26 cellular contexts compared by ENCODE assay signal in genomic region chr7:149296368-149296767, GRCh38.
"Had no signal": no experiment of that assay in that cellular context is flagged by ENCODE, and none has a peak within 500 bp of the region (broad histone marks: within the 10 kb centered on the region; RNA-seq: fewer than 3 reads in every experiment).

No MANE protein-coding gene starts in this region.

- H3K27ac Mint-ChIP-seq: dendritic cell treated with granulocyte-macrophage colony-stimulating factor and Interleukin-4, amounts not matched to agents 40 ng/mL and 50 ng/mL, for 4 days; endodermal cell; nephron; neural progenitor cell; stimulated activated memory B cell treated with anti-CD40 and anti-IgM and Interleukin-4, amounts not matched to agents 10 μg/mL and 1 μg/mL and 100 μg/mL, for 72 hours had no signal

- DNase-seq: colonic mucosa; effector CD8-positive, alpha-beta T cell; endodermal cell; foreskin keratinocyte; heart left ventricle; kidney; mesenchymal stem cell; midbrain; ovary; psoas muscle; right cardiac atrium; sigmoid colon; stimulated activated CD4-positive, alpha-beta T cell treated with anti-CD3 and anti-CD28 coated beads, Interleukin-2, amount 100 ng/mL, for 24 hours; stimulated activated CD4-positive, alpha-beta T cell treated with anti-CD3 and anti-CD28 coated beads, Interleukin-4, amount 100 ng/mL, for 24 hours; transverse colon; upper lobe of right lung; uterus had no signal

- ATAC-seq: esophagus mucosa; foreskin keratinocyte; gastroesophageal sphincter; heart left ventricle; left lobe of liver; naive thymus-derived CD4-positive, alpha-beta T cell; psoas muscle; right cardiac atrium; stimulated activated memory B cell treated with anti-CD40 and anti-IgM and Interleukin-4, amounts not matched to agents 10 μg/mL and 1 μg/mL and 100 μg/mL, for 72 hours; stimulated activated naive CD8-positive, alpha-beta T cell treated with anti-CD3 and anti-CD28 coated beads, Interleukin-15, amount 100 ng/mL, for 72 hours; upper lobe of right lung had no signal

- H3K4me3 Mint-ChIP-seq: dendritic cell treated with granulocyte-macrophage colony-stimulating factor and Interleukin-4, amounts not matched to agents 40 ng/mL and 50 ng/mL, for 4 days; endodermal cell; naive thymus-derived CD4-positive, alpha-beta T cell; nephron; stimulated activated memory B cell treated with anti-CD40 and anti-IgM and Interleukin-4, amounts not matched to agents 10 μg/mL and 1 μg/mL and 100 μg/mL, for 72 hours; stimulated activated naive CD8-positive, alpha-beta T cell treated with anti-CD3 and anti-CD28 coated beads, Interleukin-15, amount 100 ng/mL, for 72 hours had no signal

- H3K4me1 Mint-ChIP-seq: endodermal cell, nephron, neural progenitor cell had no signal

- H3K9me3 Mint-ChIP-seq: neural progenitor cell had no signal

- H3K27me3 Mint-ChIP-seq: dendritic cell treated with granulocyte-macrophage colony-stimulating factor and Interleukin-4, amounts not matched to agents 40 ng/mL and 50 ng/mL, for 4 days; naive thymus-derived CD4-positive, alpha-beta T cell; stimulated activated memory B cell treated with anti-CD40 and anti-IgM and Interleukin-4, amounts not matched to agents 10 μg/mL and 1 μg/mL and 100 μg/mL, for 72 hours; stimulated activated naive CD8-positive, alpha-beta T cell treated with anti-CD3 and anti-CD28 coated beads, Interleukin-15, amount 100 ng/mL, for 72 hours had no signal
